Comparison of ENCODE assay signal across 14 cellular contexts in the genomic region with DNA sequence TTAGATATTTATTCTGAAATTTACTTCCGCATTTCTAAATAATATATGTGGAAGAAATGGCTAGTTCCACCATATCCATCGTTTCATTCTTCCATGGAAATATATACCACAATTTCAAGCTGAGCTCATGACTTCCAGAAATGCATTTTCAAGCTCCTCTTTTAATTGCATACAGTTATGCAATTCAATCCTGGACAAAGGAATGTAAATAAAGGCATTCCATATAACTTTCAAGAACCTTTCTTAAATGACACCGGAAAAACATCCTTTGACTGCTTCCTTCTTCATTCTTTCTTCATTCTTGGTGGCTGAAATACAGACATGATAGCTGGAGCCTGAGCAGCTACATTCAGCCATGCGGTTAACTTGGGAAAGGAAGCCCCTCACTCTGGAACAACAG.
DNase-seq lines count a peak whose midpoint lies in the region; ATAC-seq and TF ChIP-seq lines count a peak whose summit lies in the region.
"Had no signal": no experiment of that assay in that cellular context is flagged by ENCODE, and none has a peak within 500 bp of the region (broad histone marks: within the 10 kb centered on the region; RNA-seq: fewer than 3 reads in every experiment).

No MANE protein-coding gene starts in this region.

- H3K4me1 ChIP-seq in A673 (ENCODE audit: insufficient read depth, low read length, poor library complexity, severe bottlenecking): no peaks in the 10 kb centered on the region
- H3K4me1 ChIP-seq: BE2C had no signal

- intact Hi-C loops in A673 (cut with micrococcal nuclease; ENCODE audit: unreplicated experiment): no loop called here

- no peak overlapping the region for H3K4me3 ChIP-seq in A673 (ENCODE audit: low read depth, low read length, poor library complexity, severe bottlenecking)

- no peak for ATAC-seq in GM18517 (IDR thresholded peaks at IDR 0.05; ENCODE audit: unreplicated experiment)
- ATAC-seq: HCT116 had no signal

- H3K27me3 ChIP-seq in A673 (replicated peaks; ENCODE audit: insufficient read depth, low read depth, low read length, poor library complexity): no peaks in the 10 kb centered on the region
- H3K27me3 ChIP-seq: BE2C had no signal

- no peak for TF ChIP-seq CTCF in A673 (conservative IDR thresholded peaks at IDR 0.05; ENCODE audit: low read depth, low read length)

- H3K27ac ChIP-seq in A673 (ENCODE audit: low read depth, low read length, poor library complexity, severe bottlenecking): no peak overlapping the region
- H3K27ac ChIP-seq: C4-2B had no signal

- H3K36me3 ChIP-seq in A673 (ENCODE audit: insufficient read depth, low read length, poor library complexity, severe bottlenecking): no peaks in the 10 kb centered on the region
- H3K36me3 ChIP-seq: BE2C had no signal

- DNase-seq in EH (ENCODE audit: low read depth) (peak; percentile 61), HCEC 1CT (peak; percentile 36), amniotic epithelial cell (ENCODE audit: low read depth) (peak; percentile 12), iris pigment epithelial cell (ENCODE audit: low read depth) (peak; percentile 25), A673 (ENCODE audit: low spot score) (no peak), amniotic stem cell (lab: John Stamatoyannopoulos, UW) (no peak)
- no peak for DNase-seq in effector CD8-positive, alpha-beta T cell (lab: John Stamatoyannopoulos, UW)
- DNase-seq: BE2C; CD4-positive, alpha-beta memory T cell; DMS79; KG1 had no signal

- no peaks in the 10 kb centered on the region for H3K9me3 ChIP-seq in A673 (ENCODE audit: low read depth, low read length, poor library complexity, severe bottlenecking)
- H3K9me3 ChIP-seq: BE2C had no signal

- no TSS peak for BruUV-seq in A673 (replicated peaks; lab: Mats Ljungman, UMichigan)

- CTCF ChIA-PET in A673 (lab: Charles Lee): no interaction called here

- POLR2A ChIA-PET in A673 (lab: Charles Lee; ENCODE audit: low non-redundant PET): no interaction called here

Comparison
In these comparisons a context has a peak if more than half of its experiments do, and no peak if none do; other contexts are left out.
1. DNase-seq: peak in EH (single experiment), HCEC 1CT (single experiment), amniotic epithelial cell (single experiment) and iris pigment epithelial cell (single experiment); none in A673 (single experiment), effector CD8-positive, alpha-beta T cell (single experiment) and amniotic stem cell (single experiment).